Comparison of ENCODE assay signal across 6 cellular contexts in the genomic region with DNA sequence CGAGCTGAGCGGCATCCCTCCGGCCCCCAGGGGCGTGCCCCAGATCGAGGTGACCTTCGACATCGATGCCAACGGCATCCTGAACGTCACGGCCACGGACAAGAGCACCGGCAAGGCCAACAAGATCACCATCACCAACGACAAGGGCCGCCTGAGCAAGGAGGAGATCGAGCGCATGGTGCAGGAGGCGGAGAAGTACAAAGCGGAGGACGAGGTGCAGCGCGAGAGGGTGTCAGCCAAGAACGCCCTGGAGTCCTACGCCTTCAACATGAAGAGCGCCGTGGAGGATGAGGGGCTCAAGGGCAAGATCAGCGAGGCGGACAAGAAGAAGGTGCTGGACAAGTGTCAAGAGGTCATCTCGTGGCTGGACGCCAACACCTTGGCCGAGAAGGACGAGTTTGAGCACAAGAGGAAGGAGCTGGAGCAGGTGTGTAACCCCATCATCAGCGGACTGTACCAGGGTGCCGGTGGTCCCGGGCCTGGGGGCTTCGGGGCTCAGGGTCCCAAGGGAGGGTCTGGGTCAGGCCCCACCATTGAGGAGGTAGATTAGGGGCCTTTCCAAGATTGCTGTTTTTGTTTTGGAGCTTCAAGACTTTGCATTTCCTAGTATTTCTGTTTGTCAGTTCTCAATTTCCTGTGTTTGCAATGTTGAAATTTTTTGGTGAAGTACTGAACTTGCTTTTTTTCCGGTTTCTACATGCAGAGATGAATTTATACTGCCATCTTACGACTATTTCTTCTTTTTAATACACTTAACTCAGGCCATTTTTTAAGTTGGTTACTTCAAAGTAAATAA. TPM values are rescaled to one million over a fixed set of nuclear protein-coding genes. Genes with fewer than 3 reads are reported as not detected.
A peak's percentile ranks its signal among the peaks of the same experiment; 100 is the strongest.
DNase-seq lines count a peak whose midpoint lies in the region; ATAC-seq and TF ChIP-seq lines count a peak whose summit lies in the region.
"Not testable (repeated sequence)": the region's sequence is repeated elsewhere in the genome, so short reads cannot be mapped to it uniquely, and the experiment has no call there.

No MANE protein-coding gene starts in this region.

- peak overlapping the region; percentile 6; the same call in 1 of the 2 replicates for H3K4me3 ChIP-seq in SJSA1
- peak overlapping the region; percentile 40 for H3K4me3 ChIP-seq in astrocyte of the cerebellum (ENCODE audit: low read depth, low read length)
- H3K4me3 ChIP-seq in thoracic aorta = peak overlapping the region; percentile 70

- intact Hi-C loops in Right ventricle myocardium inferior (cut with DNase I) = not testable (repeated sequence)

- H3K9me3 ChIP-seq in SJSA1 (replicated peaks); thoracic aorta: not testable (repeated sequence)

- peaks cover 42% of the 10 kb centered on the region for H3K4me1 ChIP-seq in SJSA1 (replicated peaks)
- peaks cover 22 to 50% of the 10 kb centered on the region in 2 donors for H3K4me1 ChIP-seq in thoracic aorta (ENCODE audit: control insufficient read depth in 1 of 2, low read depth in 2 of 2)

- peaks cover 13% of the 10 kb centered on the region for H3K36me3 ChIP-seq in SJSA1
- H3K36me3 ChIP-seq in thoracic aorta = not testable (repeated sequence)

- not testable (repeated sequence) for H3K27me3 Mint-ChIP-seq in natural killer cell treated with Interleukin-12 subunit alpha and Interleukin-12 subunit beta and Interleukin-15 and Interleukin-18, amount 100 ng/mL, for 72 hours

- in situ Hi-C loops in astrocyte of the cerebellum (cut with HindIII; ENCODE audit: low sequenced_read_pairs) = not testable (repeated sequence)

- peak overlapping the region; percentile 92 to 93 for H3K27ac Mint-ChIP-seq in natural killer cell treated with Interleukin-12 subunit alpha and Interleukin-12 subunit beta and Interleukin-15 and Interleukin-18, amount 100 ng/mL, for 72 hours

- not testable (repeated sequence) for TF ChIP-seq CTCF in GM10266 (IDR thresholded peaks at IDR 0.05; ENCODE audit: control insufficient read depth, insufficient read depth, low read depth, missing control alignments); astrocyte of the cerebellum (IDR thresholded peaks at IDR 0.05; ENCODE audit: low read depth, low read length, missing control alignments); thoracic aorta (IDR thresholded peaks at IDR 0.05)

- not testable (repeated sequence) for H3K9me3 Mint-ChIP-seq in natural killer cell treated with Interleukin-12 subunit alpha and Interleukin-12 subunit beta and Interleukin-15 and Interleukin-18, amount 100 ng/mL, for 72 hours

- peak overlapping the region; percentile 92 for H3K4me3 Mint-ChIP-seq in natural killer cell treated with Interleukin-12 subunit alpha and Interleukin-12 subunit beta and Interleukin-15 and Interleukin-18, amount 100 ng/mL, for 72 hours

- not testable (repeated sequence) for H3K27ac ChIP-seq in SJSA1
- H3K27ac ChIP-seq in thoracic aorta = peak overlapping the region; percentile 85 to 92

- DNase-seq in GM10266 (ENCODE audit: extremely low spot score) = peak; percentile 19
- DNase-seq in SJSA1 (ENCODE audit: low read depth in 1 of 2, low spot score in 2 of 2); astrocyte of the cerebellum (ENCODE audit: low read depth); natural killer cell treated with Interleukin-12 subunit alpha and Interleukin-12 subunit beta and Interleukin-15 and Interleukin-18, amount 100 ng/mL, for 72 hours (ENCODE audit: low spot score); thoracic aorta (ENCODE audit: low spot score): not testable (repeated sequence)
- DNase-seq in Right ventricle myocardium inferior (ENCODE audit: missing footprints) = peak; percentile 69

- H3K27me3 ChIP-seq in SJSA1 (replicated peaks); thoracic aorta (replicated peaks; ENCODE audit: insufficient read depth): not testable (repeated sequence)

- H3K36me3 Mint-ChIP-seq in natural killer cell treated with Interleukin-12 subunit alpha and Interleukin-12 subunit beta and Interleukin-15 and Interleukin-18, amount 100 ng/mL, for 72 hours = not testable (repeated sequence)

- ATAC-seq in Right ventricle myocardium inferior; natural killer cell treated with Interleukin-12 subunit alpha and Interleukin-12 subunit beta and Interleukin-15 and Interleukin-18, amount 100 ng/mL, for 72 hours; thoracic aorta (ENCODE audit: insufficient number of reproducible peaks, low FRiP score, low read depth): not testable (repeated sequence)

- peaks cover 52 to 59% of the 10 kb centered on the region in 2 donors for H3K4me1 Mint-ChIP-seq in natural killer cell treated with Interleukin-12 subunit alpha and Interleukin-12 subunit beta and Interleukin-15 and Interleukin-18, amount 100 ng/mL, for 72 hours (ENCODE audit: low read depth in 2 of 2)

RNA-seq across cellular contexts. Expression of a gene that starts 2.0 kb away (rescaled TPM):
- total RNA-seq in SJSA1 (2014; rRNA removed; shearing (Covaris generic)) = 211 and 214 TPM in 2 replicates
- total RNA-seq in Right ventricle myocardium inferior (298 TPM), thoracic aorta (100 to 1,000 TPM; 240 to 354 TPM)
- total RNA-seq in natural killer cell treated with Interleukin-12 subunit alpha and Interleukin-12 subunit beta and Interleukin-15 and Interleukin-18, amount 100 ng/mL, for 72 hours = 100 to 1,000 TPM; 160 to 262 TPM

RNA-seq across cellular contexts. Expression of a gene that starts 2.2 kb away (rescaled TPM):
- total RNA-seq in SJSA1 (2014; rRNA removed; shearing (Covaris generic)) = 0.78 and 0.87 TPM in 2 replicates
- total RNA-seq in Right ventricle myocardium inferior (1.6 TPM), thoracic aorta (1 to 10 TPM; 1.1 to 1.2 TPM)
- total RNA-seq in natural killer cell treated with Interleukin-12 subunit alpha and Interleukin-12 subunit beta and Interleukin-15 and Interleukin-18, amount 100 ng/mL, for 72 hours = 1 to 10 TPM; 1.7 to 4.1 TPM

RNA-seq across cellular contexts. Expression of a gene that starts 10.2 kb away (rescaled TPM):
- total RNA-seq in SJSA1 (2014; rRNA removed; shearing (Covaris generic)) = 218 and 257 TPM in 2 replicates
- total RNA-seq in Right ventricle myocardium inferior (215 TPM), thoracic aorta (100 to 1,000 TPM; 178 to 262 TPM)
- total RNA-seq in natural killer cell treated with Interleukin-12 subunit alpha and Interleukin-12 subunit beta and Interleukin-15 and Interleukin-18, amount 100 ng/mL, for 72 hours = 100 to 1,000 TPM; 107 to 113 TPM

RNA-seq across cellular contexts. Expression of a gene that starts 10.6 kb away (rescaled TPM):
- 72.6 and 89.4 TPM in 2 replicates for total RNA-seq in SJSA1 (2014; rRNA removed; shearing (Covaris generic))
- 24.6 TPM for total RNA-seq in Right ventricle myocardium inferior
- total RNA-seq in natural killer cell treated with Interleukin-12 subunit alpha and Interleukin-12 subunit beta and Interleukin-15 and Interleukin-18, amount 100 ng/mL, for 72 hours = 100 to 1,000 TPM in 1 of 2 donors, 10 to 100 TPM in 1; 94.6 to 113 TPM
- 10 to 100 TPM; 21.2 to 40.1 TPM for total RNA-seq in thoracic aorta

RNA-seq across cellular contexts. Expression of a gene that starts 21.8 kb away (rescaled TPM):
- total RNA-seq in SJSA1 (2014; rRNA removed; shearing (Covaris generic)) = 23.1 and 39.5 TPM in 2 replicates
- total RNA-seq in Right ventricle myocardium inferior (29.7 TPM), thoracic aorta (10 to 100 TPM; 24.8 to 46.8 TPM)
- 100 to 1,000 TPM in 1 of 2 donors, 10 to 100 TPM in 1; 90.7 to 226 TPM for total RNA-seq in natural killer cell treated with Interleukin-12 subunit alpha and Interleukin-12 subunit beta and Interleukin-15 and Interleukin-18, amount 100 ng/mL, for 72 hours

Comparison
In these comparisons a context has a peak if more than half of its experiments do, and no peak if none do; other contexts are left out.
1. H3K4me3 ChIP-seq: peak in every context shown above with its lines; median percentile 70 in thoracic aorta; 40 in astrocyte of the cerebellum; 6 in SJSA1.